In the genomic region with DNA sequence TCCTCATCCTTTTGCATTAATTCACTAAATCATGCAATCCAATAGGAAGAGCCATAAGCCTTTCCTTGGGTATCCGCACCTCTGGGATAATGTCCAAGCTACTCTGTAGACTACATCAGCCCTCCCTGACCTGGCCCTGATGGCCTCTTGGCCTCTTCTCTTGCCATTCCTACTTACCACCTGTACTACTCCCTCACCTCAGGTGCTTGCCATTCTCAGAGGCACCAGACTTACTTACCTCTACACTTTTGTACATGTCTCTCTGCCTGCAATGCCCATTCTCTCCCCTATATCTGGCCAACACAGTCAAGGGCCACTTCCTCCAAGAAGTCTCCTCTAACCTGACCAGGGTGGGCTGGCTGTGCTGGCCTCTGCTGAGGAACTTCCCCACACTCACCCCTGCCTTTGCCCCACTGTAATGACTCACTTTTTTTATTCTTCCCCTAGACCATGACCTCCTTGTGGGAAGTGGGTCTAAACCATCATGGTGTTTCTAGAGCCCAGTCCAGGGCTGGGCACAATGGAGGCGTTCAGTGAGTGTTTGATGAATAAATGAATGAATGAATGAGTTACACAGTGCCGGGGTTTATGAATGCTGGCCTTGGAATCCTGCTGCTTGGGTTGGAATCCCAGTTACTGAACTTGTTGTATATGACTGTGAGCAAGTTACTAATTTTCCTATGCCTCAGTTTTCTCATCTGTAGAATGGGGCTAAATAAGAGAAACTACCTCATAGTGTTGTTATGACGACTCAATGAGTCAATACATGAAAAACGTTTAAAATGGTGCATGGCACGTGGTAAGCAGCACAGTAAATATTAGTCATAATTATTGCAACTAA, we compare ENCODE assay signal across 1 cellular context.
TF ChIP-seq lines count a peak whose summit lies in the region.

No MANE protein-coding gene starts in this region.

TF ChIP-seq in H1, 55 proteins besides CTCF, POLR2A, EP300 and RAD21:
- no peak for TF ChIP-seq FOSL1 (IDR thresholded peaks at IDR 0.05; ENCODE audit: insufficient read depth, low read depth, low read length)
- TF ChIP-seq RXRA (IDR thresholded peaks at IDR 0.05; ENCODE audit: insufficient read depth, low read depth, low read length) = no peak
- no peak for TF ChIP-seq MAX (IDR thresholded peaks at IDR 0.05)
- TF ChIP-seq TBP (IDR thresholded peaks at IDR 0.05; ENCODE audit: low read depth, low read length) = no peak
- no peak for TF ChIP-seq ATF3 (IDR thresholded peaks at IDR 0.05; ENCODE audit: insufficient read depth, low read depth, low read length)
- TF ChIP-seq GTF2F1 (IDR thresholded peaks at IDR 0.05; ENCODE audit: borderline replicate concordance, low read depth, low read length) = no peak
- no peak for TF ChIP-seq BACH1 (IDR thresholded peaks at IDR 0.05; ENCODE audit: low read length)
- no peak for TF ChIP-seq GABPA (IDR thresholded peaks at IDR 0.05; ENCODE audit: borderline replicate concordance, insufficient read depth, low read length)
- TF ChIP-seq EZH2 (IDR thresholded peaks at IDR 0.05; ENCODE audit: low read depth, low read length, severe bottlenecking) = no peak
